In the genomic region with DNA sequence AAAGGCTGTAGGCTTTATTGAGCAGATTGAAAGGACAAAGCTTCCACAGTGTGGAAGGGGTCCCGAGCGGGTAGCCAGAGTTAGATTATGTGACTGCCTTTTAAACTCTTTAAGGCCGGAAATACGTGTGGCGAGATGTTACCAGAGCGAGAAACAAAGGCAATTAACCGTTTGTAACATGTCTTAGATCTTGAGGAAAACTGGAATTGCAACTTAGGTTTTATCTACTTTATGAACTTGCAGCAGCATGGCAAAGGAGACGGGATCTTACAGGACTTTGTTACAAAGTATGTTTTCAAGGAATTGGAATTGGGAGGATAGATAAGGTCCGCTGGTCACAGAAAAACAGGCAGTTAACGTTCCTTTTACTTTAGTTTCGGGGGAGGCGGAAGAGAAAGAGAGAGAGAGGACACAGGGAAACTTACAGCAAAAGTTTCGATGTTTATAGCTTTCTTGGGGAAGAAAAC, we compare ENCODE assay signal across 13 cellular contexts.
DNase-seq lines count a peak whose midpoint lies in the region; ATAC-seq and TF ChIP-seq lines count a peak whose summit lies in the region.
"Had no signal": no experiment of that assay in that cellular context is flagged by ENCODE, and none has a peak within 500 bp of the region (broad histone marks: within the 10 kb centered on the region; RNA-seq: fewer than 3 reads in every experiment).

No MANE protein-coding gene starts in this region.

- H3K27ac Mint-ChIP-seq in CD8-positive, alpha-beta T cell, result no peak overlapping the region
- H3K27ac Mint-ChIP-seq in mesothelial cell of epicardium, result peak overlapping the region; percentile 74

- no peaks in the 10 kb centered on the region for H3K36me3 ChIP-seq in CD8-positive, alpha-beta T cell (ENCODE audit: insufficient read depth, low read length)
- H3K36me3 ChIP-seq in KOPT-K1 (ENCODE audit: insufficient read depth, low read length) (no peaks in the 10 kb centered on the region), breast epithelium (no peaks in the 10 kb centered on the region), BE2C (no peaks in the 10 kb centered on the region)
- H3K36me3 ChIP-seq: prostate gland, thyroid gland had no signal

- H3K9me3 ChIP-seq in CD8-positive, alpha-beta T cell (ENCODE audit: low read length), result no peaks in the 10 kb centered on the region
- H3K9me3 ChIP-seq in KOPT-K1 (ENCODE audit: insufficient read depth, low read length, poor library complexity, severe bottlenecking), result no peaks in the 10 kb centered on the region
- H3K9me3 ChIP-seq in breast epithelium, result no peaks in the 10 kb centered on the region
- H3K9me3 ChIP-seq in BE2C, result no peaks in the 10 kb centered on the region; the same call in 1 of the 2 replicates
- H3K9me3 ChIP-seq: prostate gland, thyroid gland had no signal

- peaks cover 10% of the 10 kb centered on the region for H3K9me3 Mint-ChIP-seq in CD8-positive, alpha-beta T cell
- H3K9me3 Mint-ChIP-seq in mesothelial cell of epicardium, result peaks cover 1% of the 10 kb centered on the region

- POLR2A ChIA-PET in CD8-positive, alpha-beta T cell (lab: Charles Lee), result no interaction called here

- H3K27me3 ChIP-seq in CD8-positive, alpha-beta T cell (ENCODE audit: insufficient read depth, low read length), result no peaks in the 10 kb centered on the region
- H3K27me3 ChIP-seq in breast epithelium (no peaks in the 10 kb centered on the region), BE2C (no peaks in the 10 kb centered on the region)
- H3K27me3 ChIP-seq: thyroid gland had no signal

- no peaks in the 10 kb centered on the region for H3K4me1 Mint-ChIP-seq in CD8-positive, alpha-beta T cell (ENCODE audit: low read depth)
- H3K4me1 Mint-ChIP-seq in mesothelial cell of epicardium, result peaks cover 15% of the 10 kb centered on the region

- no peak overlapping the region for H3K27ac ChIP-seq in CD8-positive, alpha-beta T cell (ENCODE audit: low read depth, low read length)
- peak overlapping the region; percentile 69 for H3K27ac ChIP-seq in KOPT-K1 (ENCODE audit: low read depth, low read length, poor library complexity, severe bottlenecking)
- H3K27ac ChIP-seq in breast epithelium, result no peak overlapping the region
- H3K27ac ChIP-seq: prostate gland, thyroid gland had no signal

- no peak for TF ChIP-seq POLR2A in breast epithelium (IDR thresholded peaks at IDR 0.05)

- H3K4me3 ChIP-seq in CD8-positive, alpha-beta T cell (ENCODE audit: low read depth, low read length), result no peak overlapping the region
- H3K4me3 ChIP-seq in breast epithelium, result peak overlapping the region in 2 of 3 donors; percentile 36 to 44
- no peak overlapping the region for H3K4me3 ChIP-seq in BE2C (ENCODE audit: low read depth, low read length)
- H3K4me3 ChIP-seq: prostate gland had no signal

- no peaks in the 10 kb centered on the region for H3K36me3 Mint-ChIP-seq in CD8-positive, alpha-beta T cell
- no peaks in the 10 kb centered on the region for H3K36me3 Mint-ChIP-seq in mesothelial cell of epicardium

- no peak for TF ChIP-seq CTCF in CD8-positive, alpha-beta T cell (IDR thresholded peaks at IDR 0.05)
- TF ChIP-seq CTCF in breast epithelium (IDR thresholded peaks at IDR 0.05), result no peak
- TF ChIP-seq CTCF in mesothelial cell of epicardium (IDR thresholded peaks at IDR 0.05; ENCODE audit: unreplicated experiment), result no peak
- TF ChIP-seq CTCF in BE2C (IDR thresholded peaks at IDR 0.05; ENCODE audit: low read depth, low read length), result no peak

- DNase-seq in CD8-positive, alpha-beta T cell, result no peak
- DNase-seq in breast epithelium (ENCODE audit: low spot score in 2 of 2), result no peak
- DNase-seq in mesothelial cell of epicardium (ENCODE audit: low spot score in 2 of 2, unreplicated experiment in 2 of 2), result no peak
- DNase-seq in BE2C, result no peak
- no peak for DNase-seq in effector CD4-positive, alpha-beta T cell
- no peak for DNase-seq in Ammon's horn (ENCODE audit: low spot score)
- DNase-seq in stimulated activated CD4-positive, alpha-beta T cell treated with anti-CD3 and anti-CD28 coated beads, Interleukin-2, amount 100 ng/mL, for 24 hours, result no peak
- DNase-seq: NCI-H1092, NCI-H524 had no signal

- CTCF ChIA-PET in CD8-positive, alpha-beta T cell (lab: Charles Lee), result no interaction called here

- H3K27me3 Mint-ChIP-seq in CD8-positive, alpha-beta T cell (ENCODE audit: low read depth), result no peaks in the 10 kb centered on the region
- H3K27me3 Mint-ChIP-seq in mesothelial cell of epicardium (ENCODE audit: low read depth), result peaks cover 1% of the 10 kb centered on the region

- ATAC-seq in CD8-positive, alpha-beta T cell, result no peak
- ATAC-seq: esophagus mucosa had no signal

- H3K4me3 Mint-ChIP-seq in CD8-positive, alpha-beta T cell, result peak overlapping the region; percentile 37
- peak overlapping the region; percentile 68 for H3K4me3 Mint-ChIP-seq in mesothelial cell of epicardium

- H3K4me1 ChIP-seq in CD8-positive, alpha-beta T cell (ENCODE audit: insufficient read depth, low read length), result no peaks in the 10 kb centered on the region
- no peaks in the 10 kb centered on the region for H3K4me1 ChIP-seq in breast epithelium
- H3K4me1 ChIP-seq in BE2C, result no peaks in the 10 kb centered on the region
- H3K4me1 ChIP-seq: prostate gland, thyroid gland had no signal

- intact Hi-C loops in CD8-positive, alpha-beta T cell (cut with DNase I, micrococcal nuclease), result loop anchor here in 1 of 2 experiments (5.0 kb wide), 1 partner anchor 408 kb away; no protein-coding TSS in a partner anchor
- intact Hi-C loops in breast epithelium (cut with DNase I; ENCODE audit: low total_unique reads), result no loop called here

Comparison
In these comparisons a context has a peak if more than half of its experiments do, and no peak if none do; other contexts are left out.
1. H3K4me3 ChIP-seq: peak in breast epithelium (2 of 3); none in CD8-positive, alpha-beta T cell (single experiment) and BE2C (single experiment).